Comparison of ENCODE assay signal across 1 cellular context in the genomic region with DNA sequence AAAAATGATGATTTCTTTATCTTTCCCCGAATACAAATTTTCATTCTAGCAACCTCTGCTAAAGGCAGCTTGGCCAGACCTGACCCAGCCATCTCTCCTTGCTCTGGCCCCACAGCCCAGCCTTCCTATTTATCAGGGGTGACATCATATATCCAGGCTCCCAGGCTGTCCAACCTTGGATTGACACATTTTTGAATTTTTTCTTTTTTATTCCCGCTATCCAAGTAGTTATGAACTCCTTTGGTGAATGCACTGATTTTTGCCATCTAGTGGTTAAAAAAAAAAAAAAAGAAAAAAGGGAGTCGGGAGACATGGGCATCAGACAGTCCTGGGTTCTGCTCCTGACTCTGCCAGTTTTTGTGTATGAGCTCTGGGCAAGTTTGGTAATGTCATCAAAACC.
TF ChIP-seq lines count a peak whose summit lies in the region.

No MANE protein-coding gene starts in this region.

TF ChIP-seq in SK-N-SH treated with all-trans-retinoic acid at 6 μM for 48 hours, 23 proteins besides CTCF, POLR2A, EP300 and RAD21 (continued from another document):
- TF ChIP-seq, protein P1, sequence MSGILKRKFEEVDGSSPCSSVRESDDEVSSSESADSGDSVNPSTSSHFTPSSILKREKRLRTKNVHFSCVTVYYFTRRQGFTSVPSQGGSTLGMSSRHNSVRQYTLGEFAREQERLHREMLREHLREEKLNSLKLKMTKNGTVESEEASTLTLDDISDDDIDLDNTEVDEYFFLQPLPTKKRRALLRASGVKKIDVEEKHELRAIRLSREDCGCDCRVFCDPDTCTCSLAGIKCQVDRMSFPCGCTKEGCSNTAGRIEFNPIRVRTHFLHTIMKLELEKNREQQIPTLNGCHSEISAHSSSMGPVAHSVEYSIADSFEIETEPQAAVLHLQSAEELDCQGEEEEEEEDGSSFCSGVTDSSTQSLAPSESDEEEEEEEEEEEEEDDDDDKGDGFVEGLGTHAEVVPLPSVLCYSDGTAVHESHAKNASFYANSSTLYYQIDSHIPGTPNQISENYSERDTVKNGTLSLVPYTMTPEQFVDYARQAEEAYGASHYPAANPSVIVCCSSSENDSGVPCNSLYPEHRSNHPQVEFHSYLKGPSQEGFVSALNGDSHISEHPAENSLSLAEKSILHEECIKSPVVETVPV (CRISPR knock-in tag; IDR thresholded peaks at IDR 0.05): no peak
- TF ChIP-seq, protein P2, sequence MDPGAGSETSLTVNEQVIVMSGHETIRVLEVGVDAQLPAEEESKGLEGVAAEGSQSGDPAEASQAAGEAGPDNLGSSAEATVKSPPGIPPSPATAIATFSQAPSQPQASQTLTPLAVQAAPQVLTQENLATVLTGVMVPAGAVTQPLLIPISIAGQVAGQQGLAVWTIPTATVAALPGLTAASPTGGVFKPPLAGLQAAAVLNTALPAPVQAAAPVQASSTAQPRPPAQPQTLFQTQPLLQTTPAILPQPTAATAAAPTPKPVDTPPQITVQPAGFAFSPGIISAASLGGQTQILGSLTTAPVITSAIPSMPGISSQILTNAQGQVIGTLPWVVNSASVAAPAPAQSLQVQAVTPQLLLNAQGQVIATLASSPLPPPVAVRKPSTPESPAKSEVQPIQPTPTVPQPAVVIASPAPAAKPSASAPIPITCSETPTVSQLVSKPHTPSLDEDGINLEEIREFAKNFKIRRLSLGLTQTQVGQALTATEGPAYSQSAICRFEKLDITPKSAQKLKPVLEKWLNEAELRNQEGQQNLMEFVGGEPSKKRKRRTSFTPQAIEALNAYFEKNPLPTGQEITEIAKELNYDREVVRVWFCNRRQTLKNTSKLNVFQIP (CRISPR knock-in tag; IDR thresholded peaks at IDR 0.05; ENCODE audit: borderline replicate concordance, low read depth): no peak
- TF ChIP-seq BACH2 (CRISPR knock-in tag; IDR thresholded peaks at IDR 0.05; ENCODE audit: borderline replicate concordance) (no peak), ARNTL (CRISPR knock-in tag; IDR thresholded peaks at IDR 0.05; ENCODE audit: borderline replicate concordance, low read depth) (no peak), TOX (CRISPR knock-in tag; IDR thresholded peaks at IDR 0.05; ENCODE audit: borderline replicate concordance) (no peak), PPARA (CRISPR knock-in tag; IDR thresholded peaks at IDR 0.05; ENCODE audit: borderline replicate concordance) (no peak), ZNF565 (CRISPR knock-in tag; conservative IDR thresholded peaks at IDR 0.05; ENCODE audit: low read depth) (no peak), ESRRG (CRISPR knock-in tag; IDR thresholded peaks at IDR 0.05) (no peak), ZFP30 (CRISPR knock-in tag; IDR thresholded peaks at IDR 0.05) (no peak), GLIS3 (CRISPR knock-in tag; IDR thresholded peaks at IDR 0.05) (no peak), CSDC2 (CRISPR knock-in tag; IDR thresholded peaks at IDR 0.05) (no peak), OSR1 (CRISPR knock-in tag; IDR thresholded peaks at IDR 0.05) (no peak), ZFP3 (CRISPR knock-in tag; IDR thresholded peaks at IDR 0.05) (no peak), ZNF70 (CRISPR knock-in tag; IDR thresholded peaks at IDR 0.05) (no peak), ZNF8 (CRISPR knock-in tag; IDR thresholded peaks at IDR 0.05) (no peak), SNAI2 (CRISPR knock-in tag; IDR thresholded peaks at IDR 0.05) (no peak)
- TF ChIP-seq, protein P3, sequence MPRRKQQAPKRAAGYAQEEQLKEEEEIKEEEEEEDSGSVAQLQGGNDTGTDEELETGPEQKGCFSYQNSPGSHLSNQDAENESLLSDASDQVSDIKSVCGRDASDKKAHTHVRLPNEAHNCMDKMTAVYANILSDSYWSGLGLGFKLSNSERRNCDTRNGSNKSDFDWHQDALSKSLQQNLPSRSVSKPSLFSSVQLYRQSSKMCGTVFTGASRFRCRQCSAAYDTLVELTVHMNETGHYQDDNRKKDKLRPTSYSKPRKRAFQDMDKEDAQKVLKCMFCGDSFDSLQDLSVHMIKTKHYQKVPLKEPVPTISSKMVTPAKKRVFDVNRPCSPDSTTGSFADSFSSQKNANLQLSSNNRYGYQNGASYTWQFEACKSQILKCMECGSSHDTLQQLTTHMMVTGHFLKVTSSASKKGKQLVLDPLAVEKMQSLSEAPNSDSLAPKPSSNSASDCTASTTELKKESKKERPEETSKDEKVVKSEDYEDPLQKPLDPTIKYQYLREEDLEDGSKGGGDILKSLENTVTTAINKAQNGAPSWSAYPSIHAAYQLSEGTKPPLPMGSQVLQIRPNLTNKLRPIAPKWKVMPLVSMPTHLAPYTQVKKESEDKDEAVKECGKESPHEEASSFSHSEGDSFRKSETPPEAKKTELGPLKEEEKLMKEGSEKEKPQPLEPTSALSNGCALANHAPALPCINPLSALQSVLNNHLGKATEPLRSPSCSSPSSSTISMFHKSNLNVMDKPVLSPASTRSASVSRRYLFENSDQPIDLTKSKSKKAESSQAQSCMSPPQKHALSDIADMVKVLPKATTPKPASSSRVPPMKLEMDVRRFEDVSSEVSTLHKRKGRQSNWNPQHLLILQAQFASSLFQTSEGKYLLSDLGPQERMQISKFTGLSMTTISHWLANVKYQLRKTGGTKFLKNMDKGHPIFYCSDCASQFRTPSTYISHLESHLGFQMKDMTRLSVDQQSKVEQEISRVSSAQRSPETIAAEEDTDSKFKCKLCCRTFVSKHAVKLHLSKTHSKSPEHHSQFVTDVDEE (CRISPR knock-in tag; IDR thresholded peaks at IDR 0.05): no peak
- TF ChIP-seq, protein P4, sequence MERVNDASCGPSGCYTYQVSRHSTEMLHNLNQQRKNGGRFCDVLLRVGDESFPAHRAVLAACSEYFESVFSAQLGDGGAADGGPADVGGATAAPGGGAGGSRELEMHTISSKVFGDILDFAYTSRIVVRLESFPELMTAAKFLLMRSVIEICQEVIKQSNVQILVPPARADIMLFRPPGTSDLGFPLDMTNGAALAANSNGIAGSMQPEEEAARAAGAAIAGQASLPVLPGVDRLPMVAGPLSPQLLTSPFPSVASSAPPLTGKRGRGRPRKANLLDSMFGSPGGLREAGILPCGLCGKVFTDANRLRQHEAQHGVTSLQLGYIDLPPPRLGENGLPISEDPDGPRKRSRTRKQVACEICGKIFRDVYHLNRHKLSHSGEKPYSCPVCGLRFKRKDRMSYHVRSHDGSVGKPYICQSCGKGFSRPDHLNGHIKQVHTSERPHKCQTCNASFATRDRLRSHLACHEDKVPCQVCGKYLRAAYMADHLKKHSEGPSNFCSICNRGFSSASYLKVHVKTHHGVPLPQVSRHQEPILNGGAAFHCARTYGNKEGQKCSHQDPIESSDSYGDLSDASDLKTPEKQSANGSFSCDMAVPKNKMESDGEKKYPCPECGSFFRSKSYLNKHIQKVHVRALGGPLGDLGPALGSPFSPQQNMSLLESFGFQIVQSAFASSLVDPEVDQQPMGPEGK (CRISPR knock-in tag; IDR thresholded peaks at IDR 0.05; ENCODE audit: borderline replicate concordance): no peak
- TF ChIP-seq, protein P5, sequence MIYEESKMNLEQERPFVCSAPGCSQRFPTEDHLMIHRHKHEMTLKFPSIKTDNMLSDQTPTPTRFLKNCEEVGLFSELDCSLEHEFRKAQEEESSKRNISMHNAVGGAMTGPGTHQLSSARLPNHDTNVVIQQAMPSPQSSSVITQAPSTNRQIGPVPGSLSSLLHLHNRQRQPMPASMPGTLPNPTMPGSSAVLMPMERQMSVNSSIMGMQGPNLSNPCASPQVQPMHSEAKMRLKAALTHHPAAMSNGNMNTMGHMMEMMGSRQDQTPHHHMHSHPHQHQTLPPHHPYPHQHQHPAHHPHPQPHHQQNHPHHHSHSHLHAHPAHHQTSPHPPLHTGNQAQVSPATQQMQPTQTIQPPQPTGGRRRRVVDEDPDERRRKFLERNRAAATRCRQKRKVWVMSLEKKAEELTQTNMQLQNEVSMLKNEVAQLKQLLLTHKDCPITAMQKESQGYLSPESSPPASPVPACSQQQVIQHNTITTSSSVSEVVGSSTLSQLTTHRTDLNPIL (CRISPR knock-in tag; IDR thresholded peaks at IDR 0.05; ENCODE audit: low read depth): no peak
